In the genomic region with DNA sequence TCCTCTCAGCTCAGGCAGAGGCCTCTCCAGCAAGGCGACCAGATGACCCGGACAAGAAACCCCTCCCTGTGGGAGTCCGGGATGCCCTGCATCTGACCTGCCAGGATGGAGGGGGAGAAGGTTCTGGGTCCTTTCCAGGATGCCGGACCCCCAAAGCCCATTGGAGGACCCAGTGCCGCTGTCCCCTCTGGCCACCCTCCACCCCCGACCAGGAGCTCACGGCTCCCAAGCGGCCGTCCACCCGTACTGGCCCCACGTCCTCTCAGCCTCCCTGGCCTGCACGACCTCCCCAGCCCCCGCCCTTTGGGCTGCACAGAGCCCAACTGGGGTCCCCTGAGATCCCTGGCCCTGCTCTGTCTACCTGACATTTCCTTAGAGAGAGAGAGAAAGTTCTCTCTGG, we compare ENCODE assay signal across 40 cellular contexts.
"Had no signal": no experiment of that assay in that cellular context is flagged by ENCODE, and none has a peak within 500 bp of the region (broad histone marks: within the 10 kb centered on the region; RNA-seq: fewer than 3 reads in every experiment).

No MANE protein-coding gene starts in this region.

- DNase-seq: activated B cell treated with CpG ODN at 0.5 μM for 24 hours; activated CD4-positive, alpha-beta memory T cell treated with anti-CD3 and anti-CD28 coated beads for 36 hours; activated CD4-positive, alpha-beta T cell treated with anti-CD3 and anti-CD28 coated beads for 4 hours; activated CD4-positive, alpha-beta T cell treated with anti-CD3 and anti-CD28 coated beads, Interleukin-2, amount 50 U/mL, for 1 hour; activated CD4-positive, CD25-positive, alpha-beta regulatory T cell treated with anti-CD3 and anti-CD28 coated beads, Interleukin-2, amount 50 U/mL, for 72 hours; activated CD8-positive, alpha-beta memory T cell treated with anti-CD3 and anti-CD28 coated beads, Interleukin-2, amount 10 ng/mL, durations not matched to agents 7 days and 5 days; activated CD8-positive, alpha-beta memory T cell treated with anti-CD3 and anti-CD28 coated beads, Interleukin-2, amount 50 U/mL, for 48 hours; activated gamma-delta T cell; activated naive CD4-positive, alpha-beta T cell treated with Interleukin-2 at 50 U/mL for 16 hours; activated naive CD8-positive, alpha-beta T cell treated with anti-CD3 and anti-CD28 coated beads, Interleukin-2, amount 10 ng/mL, durations not matched to agents 7 days and 5 days; activated T-cell treated with anti-CD3 and anti-CD28 coated beads, Interleukin-2, amount 50 U/mL, for 72 hours; amygdala; Karpas-422; KBM-7; MV-4-11; NCI-H1092; NCI-H1436 treated with DMSO at 0.1 percent for 48 hours; NCI-H1694 treated with DMSO at 0.1 percent for 48 hours; NCI-H2029; NCI-H2107; NCI-H2171; NCI-H510A; NCI-H526; NCI-H748 treated with DMSO at 0.1 percent for 48 hours; NK-92 treated with Interleukin-12 subunit alpha and Interleukin-12 subunit beta, amount 100 ng/mL, for 24 hours; PC-3; RPMI8226; SIG-M5; T-cell; T-helper 2 cell; T-helper 9 cell had no signal

- H3K27me3 ChIP-seq: ascending aorta, cardiac muscle cell, Peyer's patch had no signal

- H3K4me1 Mint-ChIP-seq: activated CD8-positive, alpha-beta memory T cell treated with anti-CD3 and anti-CD28 coated beads, Interleukin-2, amount 10 ng/mL, durations not matched to agents 7 days and 5 days; activated naive CD4-positive, alpha-beta T cell treated with anti-CD3 and anti-CD28 coated beads, Interleukin-2, amount 50 U/mL, for 24 hours; central memory CD8-positive, alpha-beta T cell; T-cell had no signal

- H3K4me3 Mint-ChIP-seq: activated B cell treated with CpG ODN at 0.5 μM for 24 hours; activated CD4-positive, alpha-beta memory T cell treated with anti-CD3 and anti-CD28 coated beads for 36 hours; activated CD8-positive, alpha-beta memory T cell treated with anti-CD3 and anti-CD28 coated beads, Interleukin-2, amount 10 ng/mL, durations not matched to agents 7 days and 5 days; activated naive CD4-positive, alpha-beta T cell treated with anti-CD3 and anti-CD28 coated beads, Interleukin-2, amount 50 U/mL, for 24 hours; activated naive CD8-positive, alpha-beta T cell treated with anti-CD3 and anti-CD28 coated beads, Interleukin-2, amount 10 ng/mL, durations not matched to agents 7 days and 5 days; activated T-cell treated with anti-CD3 and anti-CD28 coated beads, Interleukin-2, amount 50 U/mL, for 72 hours; central memory CD8-positive, alpha-beta T cell; T-cell had no signal

- H3K4me1 ChIP-seq: ascending aorta, Peyer's patch had no signal

- H3K36me3 Mint-ChIP-seq: activated naive CD4-positive, alpha-beta T cell treated with anti-CD3 and anti-CD28 coated beads, Interleukin-2, amount 50 U/mL, for 24 hours had no signal

- H3K9me3 Mint-ChIP-seq: activated B cell treated with CpG ODN at 0.5 μM for 24 hours; activated CD4-positive, alpha-beta memory T cell treated with anti-CD3 and anti-CD28 coated beads for 36 hours; activated naive CD4-positive, alpha-beta T cell treated with anti-CD3 and anti-CD28 coated beads, Interleukin-2, amount 50 U/mL, for 24 hours; activated naive CD8-positive, alpha-beta T cell treated with anti-CD3 and anti-CD28 coated beads, Interleukin-2, amount 10 ng/mL, durations not matched to agents 7 days and 5 days; activated T-cell treated with anti-CD3 and anti-CD28 coated beads, Interleukin-2, amount 50 U/mL, for 72 hours; activated T-helper 2 cell treated with anti-CD3 and anti-CD28 coated beads, Interferon-gamma antibody, Interleukin-2, Interleukin-4, amounts not matched to agents 10 μg/mL and 5 μg/mL and 100 μg/mL, durations not matched to agents 14 hours and 24 hours and 36 hours; central memory CD8-positive, alpha-beta T cell; T-cell had no signal

- H3K4me3 ChIP-seq: ascending aorta, cardiac muscle cell, Peyer's patch had no signal

- H3K9me3 ChIP-seq: ascending aorta, Peyer's patch had no signal

- H3K27me3 Mint-ChIP-seq: activated B cell treated with CpG ODN at 0.5 μM for 24 hours; activated CD4-positive, alpha-beta memory T cell treated with anti-CD3 and anti-CD28 coated beads for 36 hours; activated CD8-positive, alpha-beta memory T cell treated with anti-CD3 and anti-CD28 coated beads, Interleukin-2, amount 10 ng/mL, durations not matched to agents 7 days and 5 days; activated naive CD4-positive, alpha-beta T cell treated with anti-CD3 and anti-CD28 coated beads, Interleukin-2, amount 50 U/mL, for 24 hours; activated naive CD8-positive, alpha-beta T cell treated with anti-CD3 and anti-CD28 coated beads, Interleukin-2, amount 10 ng/mL, durations not matched to agents 7 days and 5 days; central memory CD8-positive, alpha-beta T cell; T-cell had no signal

- H3K27ac Mint-ChIP-seq: activated B cell treated with CpG ODN at 0.5 μM for 24 hours; activated CD4-positive, alpha-beta memory T cell treated with anti-CD3 and anti-CD28 coated beads for 36 hours; activated CD8-positive, alpha-beta memory T cell treated with anti-CD3 and anti-CD28 coated beads, Interleukin-2, amount 10 ng/mL, durations not matched to agents 7 days and 5 days; activated naive CD4-positive, alpha-beta T cell treated with anti-CD3 and anti-CD28 coated beads, Interleukin-2, amount 50 U/mL, for 24 hours; activated naive CD8-positive, alpha-beta T cell treated with anti-CD3 and anti-CD28 coated beads, Interleukin-2, amount 10 ng/mL, durations not matched to agents 7 days and 5 days; activated T-cell treated with anti-CD3 and anti-CD28 coated beads, Interleukin-2, amount 50 U/mL, for 72 hours; activated T-helper 2 cell treated with anti-CD3 and anti-CD28 coated beads, Interferon-gamma antibody, Interleukin-2, Interleukin-4, amounts not matched to agents 10 μg/mL and 5 μg/mL and 100 μg/mL, durations not matched to agents 14 hours and 24 hours and 36 hours had no signal

- ATAC-seq: activated CD8-positive, alpha-beta memory T cell treated with anti-CD3 and anti-CD28 coated beads, Interleukin-2, amount 10 ng/mL, durations not matched to agents 7 days and 5 days; activated T-cell treated with anti-CD3 and anti-CD28 coated beads, Interleukin-2, amount 50 U/mL, for 72 hours; PC-3; Right ventricle myocardium inferior; SK-N-SH treated with all-trans-retinoic acid at 6 μM for 48 hours; T-cell had no signal

- H3K27ac ChIP-seq: ascending aorta, cardiac muscle cell, Peyer's patch, VCaP had no signal
